Comparison of ENCODE assay signal across 6 cellular contexts in the genomic region with DNA sequence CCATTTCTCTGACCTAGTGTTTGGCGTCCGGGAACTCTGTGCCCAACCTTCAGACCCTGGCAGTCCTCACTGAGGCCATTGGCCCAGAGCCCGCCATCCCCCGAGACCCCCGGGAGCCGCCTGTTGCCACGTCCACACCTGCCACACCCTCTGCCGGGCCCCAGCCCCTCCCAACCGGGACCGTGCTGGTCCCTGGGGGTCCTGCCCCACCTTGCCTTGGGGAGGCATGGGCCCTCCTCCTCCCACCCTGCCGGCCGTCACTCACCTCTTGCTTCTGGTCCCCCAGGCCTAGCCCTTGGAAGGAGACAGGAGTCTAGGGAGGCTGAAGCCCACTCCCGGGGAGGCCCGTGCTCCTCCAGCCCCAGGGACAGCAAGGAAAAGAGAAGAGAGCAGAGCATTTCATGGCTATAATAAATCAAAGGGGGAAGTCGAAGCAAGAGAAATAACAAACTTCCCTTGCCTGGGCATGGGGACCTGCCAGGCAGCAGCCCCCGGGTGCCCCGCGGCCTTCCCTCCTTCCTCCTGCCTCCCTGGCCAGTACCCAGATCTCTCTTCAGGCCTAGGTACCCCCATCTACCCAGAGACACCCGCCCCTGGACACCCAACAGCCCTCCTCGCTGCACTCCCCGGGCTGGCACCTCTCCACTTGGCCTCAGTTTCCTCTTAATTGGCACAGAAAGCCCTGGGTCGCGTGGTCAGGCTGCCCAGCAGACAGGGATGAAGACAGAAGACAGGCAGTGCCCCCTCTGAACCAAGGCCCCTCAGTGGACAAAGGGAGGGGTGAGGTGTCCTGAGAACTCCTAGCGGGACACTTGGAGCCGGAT. TPM values are rescaled to one million over a fixed set of nuclear protein-coding genes. Genes with fewer than 3 reads are reported as not detected.
DNase-seq lines count a peak whose midpoint lies in the region; ATAC-seq, FAIRE-seq and TF ChIP-seq lines count a peak whose summit lies in the region.

No MANE protein-coding gene starts in this region.

- peak overlapping the region; percentile 78 for H3K9ac ChIP-seq in GM12878 (ENCODE audit: control insufficient read depth, insufficient read depth, low read length)

- FAIRE-seq in GM12878 (lab: Jason Lieb, UNC) = no peak

- SMC1A ChIA-PET in GM12878 (lab: Charles Lee; ENCODE audit: uncharacterized antibody, unreplicated experiment) = no interaction called here

- TF ChIP-seq EP300 in GM12878 (IDR thresholded peaks at IDR 0.05; ENCODE audit: borderline replicate concordance in 1 of 2, control insufficient read depth in 1 of 2, low read depth in 2 of 2, low read length in 2 of 2) = no peak
- TF ChIP-seq EP300 in sigmoid colon (IDR thresholded peaks at IDR 0.05) = no peak

- H3K4me2 ChIP-seq in GM12878 (ENCODE audit: control insufficient read depth, insufficient read depth) = peak overlapping the region; percentile 72

- no peaks in the 10 kb centered on the region for H3K27me3 ChIP-seq in GM12878 (replicated peaks in 1 of 2; ENCODE audit: control insufficient read depth in 2 of 2, insufficient read depth in 2 of 2, low read length in 1 of 2)
- no peaks in the 10 kb centered on the region for H3K27me3 ChIP-seq in sigmoid colon

- H3K4me1 Mint-ChIP-seq in IgD-negative memory B cell = peaks cover 16 to 45% (median 37%) of the 10 kb centered on the region in 3 donors
- peaks cover 2% of the 10 kb centered on the region for H3K4me1 Mint-ChIP-seq in type B pancreatic cell (ENCODE audit: unreplicated experiment)

- TF ChIP-seq POLR2A in GM12878 (IDR thresholded peaks at IDR 0.05; ENCODE audit: low read depth, low read length) = no peak
- no peak for TF ChIP-seq POLR2A in sigmoid colon (IDR thresholded peaks at IDR 0.05)

- H3K36me3 Mint-ChIP-seq in IgD-negative memory B cell (no peaks in the 10 kb centered on the region), type B pancreatic cell (no peaks in the 10 kb centered on the region)

- peak overlapping the region; percentile 83 for H2AFZ ChIP-seq in GM12878 (ENCODE audit: control insufficient read depth, low read depth, low read length)

- no peak for DNase-seq in GM12878 (ENCODE audit: low read depth, low spot score)
- DNase-seq in sigmoid colon = no peak
- no peak for DNase-seq in type B pancreatic cell (ENCODE audit: extremely low spot score, unreplicated experiment)
- no peak for DNase-seq in stimulated activated CD4-positive, alpha-beta T cell treated with anti-CD3 and anti-CD28 coated beads, Interleukin-12 subunit alpha, Interleukin-12 subunit beta, amount 100 ng/mL, for 4 hours

- CTCF ChIA-PET in GM12878 (lab: Yijun Ruan, JAX) = interaction anchor here (1.6 to 3.4 kb wide), 2 partner anchors 11 to 22 kb away, joined by 5 to 40 read pairs; no protein-coding TSS in a partner anchor

- H3K27me3 Mint-ChIP-seq in IgD-negative memory B cell = no peaks in the 10 kb centered on the region
- H3K27me3 Mint-ChIP-seq in type B pancreatic cell = no peaks in the 10 kb centered on the region

- no peaks in the 10 kb centered on the region for H3K9me3 Mint-ChIP-seq in IgD-negative memory B cell
- H3K9me3 Mint-ChIP-seq in type B pancreatic cell = no peaks in the 10 kb centered on the region

- H3K4me3 ChIP-seq in GM12878 (peak overlapping the region; percentile 25; the same call in 1 of the 2 replicates), sigmoid colon (peak overlapping the region in 1 of 4 donors; percentile 21)

- H3K4me1 ChIP-seq in GM12878 (ENCODE audit: control insufficient read depth, insufficient read depth, low read length) (peaks cover 55% of the 10 kb centered on the region), sigmoid colon (peaks cover 0 to 12% (median 9%) of the 10 kb centered on the region in 4 donors)

- H3K9me3 ChIP-seq in GM12878 (replicated peaks; ENCODE audit: control insufficient read depth, insufficient read depth, low read length) (no peaks in the 10 kb centered on the region), sigmoid colon (no peaks in the 10 kb centered on the region)

- BruUV-seq in GM12878 (replicated peaks; lab: Mats Ljungman, UMichigan) = no TSS peak

- WGBS in GM12878 (ENCODE audit: insufficient coverage, insufficient replicate concordance, low lambda C conversion rate, missing lambda C conversion rate) = 41% methylated on average over 22 of the region's 25 CpGs
- 65 to 83% methylated on average over 25 of the region's 25 CpGs for WGBS in sigmoid colon, 2 donors

- H3K79me2 ChIP-seq in GM12878 (ENCODE audit: control insufficient read depth, insufficient read depth, low read length) = no peaks in the 10 kb centered on the region; the same call in 1 of the 2 replicates

- in situ Hi-C loops in GM12878 (cut with MboI) = no loop called here

- TF ChIP-seq CTCF in GM12878 (IDR thresholded peaks at IDR 0.05 in 2 of 3, conservative IDR thresholded peaks at IDR 0.05 in 1 of 3; ENCODE audit: control insufficient read depth in 2 of 3, extremely low read depth in 1 of 3, insufficient read depth in 1 of 3, low read depth in 3 of 3, low read length in 3 of 3) (no peak), sigmoid colon (IDR thresholded peaks at IDR 0.05) (no peak), type B pancreatic cell (conservative IDR thresholded peaks at IDR 0.05) (no peak)

- no peaks in the 10 kb centered on the region for H4K20me1 ChIP-seq in GM12878 (ENCODE audit: control insufficient read depth, insufficient read depth)

- H3K36me3 ChIP-seq in GM12878 (ENCODE audit: control insufficient read depth in 2 of 2, insufficient read depth in 2 of 2, low read length in 1 of 2) = no peaks in the 10 kb centered on the region; a peak in 1 of 4 replicates
- no peaks in the 10 kb centered on the region for H3K36me3 ChIP-seq in sigmoid colon

- intact Hi-C loops in GM12878 (cut with micrococcal nuclease; ENCODE audit: unreplicated experiment) (no loop called here), sigmoid colon (cut with DNase I) (no loop called here)

- peak overlapping the region; percentile 71 to 96 (median 89) for H3K27ac Mint-ChIP-seq in IgD-negative memory B cell
- H3K27ac Mint-ChIP-seq in type B pancreatic cell = no peak overlapping the region

- POLR2A ChIA-PET in GM12878 (lab: Charles Lee) = interaction anchor here (0.6 to 8.5 kb wide), 2 partner anchors 12 to 16 kb away, joined by 5 to 94 read pairs; a partner anchor contains a TSS

- H3K4me3 Mint-ChIP-seq in IgD-negative memory B cell (peak overlapping the region; percentile 67 to 88 (median 84)), type B pancreatic cell (no peak overlapping the region)

- ATAC-seq in GM12878 = no peak
- ATAC-seq in HG03196 (IDR thresholded peaks at IDR 0.05; ENCODE audit: unreplicated experiment) = no peak

- TF ChIP-seq RAD21 in GM12878 (IDR thresholded peaks at IDR 0.05; ENCODE audit: insufficient read depth, low read depth, low read length) = no peak

- H3K27ac ChIP-seq in GM12878 (ENCODE audit: control insufficient read depth, insufficient read depth) (peak overlapping the region; percentile 93), sigmoid colon (peak overlapping the region; percentile 61 to 80 (median 67))

- RAD21 ChIA-PET in GM12878 (lab: Charles Lee; ENCODE audit: unreplicated experiment) = interaction anchor here (1.0 kb wide), 1 partner anchor 12 kb away, joined by 4 read pairs; no protein-coding TSS in a partner anchor

RNA-seq across cellular contexts. Expression of a gene that starts 13.0 kb away (rescaled TPM):
- 15.5 TPM for polyA plus RNA-seq in IgD-negative memory B cell
- 7.2 and 9.7 TPM in 2 replicates for total RNA-seq in GM12878 (2013; cell fraction: nucleolus; rRNA removed)
- 11.3 and 14.5 TPM in 2 replicates for total RNA-seq in GM12878 (2014; rRNA removed)
- total RNA-seq in GM12878 (2014; rRNA removed; fragmentation: Illumina TruSeq; extraction: Trizol) = 3.3 and 3.6 TPM in 2 replicates
- 14.5 and 15.0 TPM in 2 replicates for total RNA-seq in GM12878 (2021)
- 3.5 TPM for polyA plus RNA-seq in GM12878 (2011; ENCODE audit: low read depth)
- 2.0 and 4.2 TPM in 2 replicates for polyA plus RNA-seq in GM12878 (2011; rRNA removed)
- 6.3 and 12.0 TPM in 2 replicates for polyA plus RNA-seq in GM12878 (2011; cell fraction: cytosol; rRNA removed)
- 51.1 and 51.6 TPM in 2 replicates for polyA plus RNA-seq in GM12878 (2011; cell fraction: nucleus; rRNA removed)
- 11.0 and 11.1 TPM in 2 replicates for polyA plus RNA-seq in GM12878 (2012)
- 2.1 and 3.2 TPM in 2 replicates for polyA plus RNA-seq in GM12878 (2014; fragmentation: Illumina TruSeq; extraction: Trizol)
- under 1 TPM; 0.23 to 0.60 TPM for polyA plus RNA-seq in GM12878 (2014; fragmentation: Nextera tagmentation; extraction: Ambion mirVana)
- 19.8 and 20.4 TPM in 2 replicates for polyA plus RNA-seq in GM12878 (2014; rRNA removed)
- polyA plus RNA-seq in GM12878 (2016; fragmentation: Nextera tagmentation; extraction: Ambion mirVana) = 1 to 10 TPM; 8.4 to 8.9 TPM
- 2.6 and 4.5 TPM in 2 replicates for polyA minus RNA-seq in GM12878 (2011; rRNA and poly(A)+ RNA removed)
- 2.3 and 2.4 TPM in 2 replicates for polyA minus RNA-seq in GM12878 (2011; cell fraction: cytosol; rRNA and poly(A)+ RNA removed)
- 4.6 and 7.7 TPM in 2 replicates for polyA minus RNA-seq in GM12878 (2011; cell fraction: nucleus; rRNA and poly(A)+ RNA removed)
- 10 to 100 TPM; 38.2 to 87.5 (median 54.0) TPM for total RNA-seq in sigmoid colon
- polyA plus RNA-seq in sigmoid colon = 10 to 100 TPM in 2 of 3 donors, 1 to 10 TPM in 1; 4.6 to 29.8 (median 13.2) TPM
- 28.7 and 44.8 TPM in 2 replicates for total RNA-seq in type B pancreatic cell (ENCODE audit: low replicate concordance)

RNA-seq across cellular contexts. Expression of a gene that starts 17.1 kb away (rescaled TPM):
- 67.7 TPM for polyA plus RNA-seq in IgD-negative memory B cell
- total RNA-seq in GM12878 (2013; cell fraction: nucleolus; rRNA removed) = 8.7 and 10.3 TPM in 2 replicates
- 19.9 and 25.9 TPM in 2 replicates for total RNA-seq in GM12878 (2014; rRNA removed)
- total RNA-seq in GM12878 (2014; rRNA removed; fragmentation: Illumina TruSeq; extraction: Trizol) = 5.9 and 6.5 TPM in 2 replicates
- total RNA-seq in GM12878 (2021) = 29.5 and 31.1 TPM in 2 replicates
- 7.3 TPM for polyA plus RNA-seq in GM12878 (2011; ENCODE audit: low read depth)
- polyA plus RNA-seq in GM12878 (2011; rRNA removed) = 3.6 and 10.2 TPM in 2 replicates
- 13.4 and 15.8 TPM in 2 replicates for polyA plus RNA-seq in GM12878 (2011; cell fraction: cytosol; rRNA removed)
- polyA plus RNA-seq in GM12878 (2011; cell fraction: nucleus; rRNA removed) = 13.8 and 20.3 TPM in 2 replicates
- polyA plus RNA-seq in GM12878 (2012) = 26.5 and 28.6 TPM in 2 replicates
- 1.3 and 8.8 TPM in 2 replicates for polyA plus RNA-seq in GM12878 (2014; fragmentation: Illumina TruSeq; extraction: Trizol)
- polyA plus RNA-seq in GM12878 (2014; fragmentation: Nextera tagmentation; extraction: Ambion mirVana) = under 1 TPM; 0.05 to 0.08 TPM
- 24.5 and 30.2 TPM in 2 replicates for polyA plus RNA-seq in GM12878 (2014; rRNA removed)
- polyA plus RNA-seq in GM12878 (2016; fragmentation: Nextera tagmentation; extraction: Ambion mirVana) = 10 to 100 TPM in 1 of 2 experiments, 1 to 10 TPM in 1; 9.2 to 15.0 TPM
- polyA minus RNA-seq in GM12878 (2011; rRNA and poly(A)+ RNA removed) = 9.1 and 16.5 TPM in 2 replicates
- polyA minus RNA-seq in GM12878 (2011; cell fraction: cytosol; rRNA and poly(A)+ RNA removed) = 7.7 and 13.2 TPM in 2 replicates
- polyA minus RNA-seq in GM12878 (2011; cell fraction: nucleus; rRNA and poly(A)+ RNA removed) = 4.6 and 9.6 TPM in 2 replicates
- total RNA-seq in sigmoid colon = 10 to 100 TPM; 10.5 to 19.7 (median 18.8) TPM
- polyA plus RNA-seq in sigmoid colon = 10 to 100 TPM; 21.6 to 29.8 (median 27.1) TPM
- total RNA-seq in type B pancreatic cell (ENCODE audit: low replicate concordance) = not detected in 2 replicates

RNA-seq across cellular contexts. Expression of a gene that starts 30.8 kb away (rescaled TPM):
- polyA plus RNA-seq in IgD-negative memory B cell (101 TPM), GM12878 (2011; rRNA removed) (143 and 159 TPM in 2 replicates), GM12878 (2014; fragmentation: Illumina TruSeq; extraction: Trizol) (245 and 283 TPM in 2 replicates), GM12878 (2014; fragmentation: Nextera tagmentation; extraction: Ambion mirVana) (10 to 100 TPM; 39.5 to 54.3 TPM), GM12878 (2014; rRNA removed) (153 TPM in 2 replicates), GM12878 (2016; fragmentation: Nextera tagmentation; extraction: Ambion mirVana) (100 to 1,000 TPM; 256 to 289 TPM), sigmoid colon (100 to 1,000 TPM; 117 to 151 (median 121) TPM)
- 43.7 and 52.4 TPM in 2 replicates for total RNA-seq in GM12878 (2013; cell fraction: nucleolus; rRNA removed)
- total RNA-seq in GM12878 (2014; rRNA removed) (112 and 114 TPM in 2 replicates), GM12878 (2014; rRNA removed; fragmentation: Illumina TruSeq; extraction: Trizol) (180 and 181 TPM in 2 replicates), GM12878 (2021) (144 and 157 TPM in 2 replicates), sigmoid colon (100 to 1,000 TPM; 104 to 202 (median 178) TPM), type B pancreatic cell (ENCODE audit: low replicate concordance) (104 and 141 TPM in 2 replicates)
- 116 TPM for polyA plus RNA-seq in GM12878 (2011; ENCODE audit: low read depth)
- polyA plus RNA-seq in GM12878 (2011; cell fraction: cytosol; rRNA removed) = 118 and 142 TPM in 2 replicates
- polyA plus RNA-seq in GM12878 (2011; cell fraction: nucleus; rRNA removed) = 78.3 and 128 TPM in 2 replicates
- polyA plus RNA-seq in GM12878 (2012) = 90.1 and 134 TPM in 2 replicates
- polyA minus RNA-seq in GM12878 (2011; rRNA and poly(A)+ RNA removed) = 89.2 and 147 TPM in 2 replicates
- 26.3 and 35.2 TPM in 2 replicates for polyA minus RNA-seq in GM12878 (2011; cell fraction: cytosol; rRNA and poly(A)+ RNA removed)
- polyA minus RNA-seq in GM12878 (2011; cell fraction: nucleus; rRNA and poly(A)+ RNA removed) = 29.3 and 50.7 TPM in 2 replicates

RNA-seq across cellular contexts. Expression of a gene that starts 42.9 kb away (rescaled TPM):
- polyA plus RNA-seq in IgD-negative memory B cell (not detected), GM12878 (2011; rRNA removed) (0.03 TPM in 1 of 2 replicates, not detected in the other), GM12878 (2014; fragmentation: Illumina TruSeq; extraction: Trizol) (0.03 TPM in 1 of 2 replicates, not detected in the other), GM12878 (2014; fragmentation: Nextera tagmentation; extraction: Ambion mirVana) (not detected), GM12878 (2014; rRNA removed) (0.06 TPM in 1 of 2 replicates, not detected in the other), GM12878 (2016; fragmentation: Nextera tagmentation; extraction: Ambion mirVana) (under 1 TPM in 1 of 2 experiments, not detected in 1; 0.08 TPM), sigmoid colon (1 to 10 TPM in 1 of 3 donors, under 1 TPM in 2; 0.29 to 1.4 (median 0.60) TPM)
- total RNA-seq in GM12878 (2013; cell fraction: nucleolus; rRNA removed) = not detected in 2 replicates
- total RNA-seq in GM12878 (2014; rRNA removed) (0.05 TPM in 1 of 2 replicates, not detected in the other), GM12878 (2014; rRNA removed; fragmentation: Illumina TruSeq; extraction: Trizol) (not detected in 2 replicates), GM12878 (2021) (not detected in 2 replicates), sigmoid colon (not detected), type B pancreatic cell (ENCODE audit: low replicate concordance) (0.40 and 1.8 TPM in 2 replicates)
- not detected for polyA plus RNA-seq in GM12878 (2011; ENCODE audit: low read depth)
- 0.05 and 0.06 TPM in 2 replicates for polyA plus RNA-seq in GM12878 (2011; cell fraction: cytosol; rRNA removed)
- polyA plus RNA-seq in GM12878 (2011; cell fraction: nucleus; rRNA removed) = 0.16 and 0.30 TPM in 2 replicates
- polyA plus RNA-seq in GM12878 (2012) = 0.04 and 0.08 TPM in 2 replicates
- 0.05 TPM in 1 of 2 replicates, not detected in the other for polyA minus RNA-seq in GM12878 (2011; rRNA and poly(A)+ RNA removed)
- not detected in 2 replicates for polyA minus RNA-seq in GM12878 (2011; cell fraction: cytosol; rRNA and poly(A)+ RNA removed)
- not detected in 2 replicates for polyA minus RNA-seq in GM12878 (2011; cell fraction: nucleus; rRNA and poly(A)+ RNA removed)

RNA-seq across cellular contexts. Expression of a gene that starts 53.5 kb away (rescaled TPM):
- polyA plus RNA-seq in IgD-negative memory B cell = 0.15 TPM
- total RNA-seq in GM12878 (2013; cell fraction: nucleolus; rRNA removed) = not detected in 2 replicates
- 0.23 and 0.27 TPM in 2 replicates for total RNA-seq in GM12878 (2014; rRNA removed)
- total RNA-seq in GM12878 (2014; rRNA removed; fragmentation: Illumina TruSeq; extraction: Trizol) = 0.09 and 0.13 TPM in 2 replicates
- total RNA-seq in GM12878 (2021) = 0.15 and 0.27 TPM in 2 replicates
- not detected for polyA plus RNA-seq in GM12878 (2011; ENCODE audit: low read depth)
- polyA plus RNA-seq in GM12878 (2011; rRNA removed) = 0.08 and 0.09 TPM in 2 replicates
- 0.07 TPM in 1 of 2 replicates, not detected in the other for polyA plus RNA-seq in GM12878 (2011; cell fraction: cytosol; rRNA removed)
- 0.23 and 0.48 TPM in 2 replicates for polyA plus RNA-seq in GM12878 (2011; cell fraction: nucleus; rRNA removed)
- polyA plus RNA-seq in GM12878 (2012) = 0.08 and 0.91 TPM in 2 replicates
- not detected in 2 replicates for polyA plus RNA-seq in GM12878 (2014; fragmentation: Illumina TruSeq; extraction: Trizol)
- not detected for polyA plus RNA-seq in GM12878 (2014; fragmentation: Nextera tagmentation; extraction: Ambion mirVana)
- polyA plus RNA-seq in GM12878 (2014; rRNA removed) = 0.28 TPM in 1 of 2 replicates, not detected in the other
- not detected for polyA plus RNA-seq in GM12878 (2016; fragmentation: Nextera tagmentation; extraction: Ambion mirVana)
- 0.31 TPM in 1 of 2 replicates, not detected in the other for polyA minus RNA-seq in GM12878 (2011; rRNA and poly(A)+ RNA removed)
- not detected in 2 replicates for polyA minus RNA-seq in GM12878 (2011; cell fraction: cytosol; rRNA and poly(A)+ RNA removed)
- polyA minus RNA-seq in GM12878 (2011; cell fraction: nucleus; rRNA and poly(A)+ RNA removed) = 0.12 and 1.1 TPM in 2 replicates
- total RNA-seq in sigmoid colon = under 1 TPM in 3 of 4 donors, not detected in 1; 0.27 to 0.55 (median 0.36) TPM
- under 1 TPM in 1 of 3 donors, not detected in 2; 0.61 TPM for polyA plus RNA-seq in sigmoid colon
- total RNA-seq in type B pancreatic cell (ENCODE audit: low replicate concordance) = 0.19 and 0.39 TPM in 2 replicates
